In genomic region chr1:151825204-151825603, GRCh38 we compare ENCODE assay signal across 27 cellular contexts. TPM values are rescaled to one million over a fixed set of nuclear protein-coding genes. Genes with fewer than 3 reads are reported as not detected.
A peak's percentile ranks its signal among the peaks of the same experiment; 100 is the strongest.
DNase-seq lines count a peak whose midpoint lies in the region; ATAC-seq and TF ChIP-seq lines count a peak whose summit lies in the region.
"Had no signal": no experiment of that assay in that cellular context is flagged by ENCODE, and none has a peak within 500 bp of the region (broad histone marks: within the 10 kb centered on the region; RNA-seq: fewer than 3 reads in every experiment).

No MANE protein-coding gene starts in this region.

- no peaks in the 10 kb centered on the region for H3K36me3 Mint-ChIP-seq in stimulated activated naive CD8-positive, alpha-beta T cell treated with anti-CD3 and anti-CD28 coated beads, Interleukin-15, Interleukin-2, amounts not matched to agents 100 ng/mL and 50 ng/mL, for 24 hours (ENCODE audit: low read depth)
- H3K36me3 Mint-ChIP-seq in activated T-helper 2 cell treated with anti-CD3 and anti-CD28 coated beads, Interferon-gamma antibody, Interleukin-2, Interleukin-4, amounts not matched to agents 10 μg/mL and 5 μg/mL and 100 μg/mL, durations not matched to agents 14 hours and 24 hours and 36 hours (ENCODE audit: low read depth) = no peaks in the 10 kb centered on the region
- no peaks in the 10 kb centered on the region for H3K36me3 Mint-ChIP-seq in activated naive CD4-positive, alpha-beta T cell treated with anti-CD3 and anti-CD28 coated beads for 36 hours (ENCODE audit: low read depth)
- H3K36me3 Mint-ChIP-seq: activated CD8-positive, alpha-beta memory T cell treated with anti-CD3 and anti-CD28 coated beads, Interleukin-2, amount 10 ng/mL, durations not matched to agents 7 days and 5 days; IgD-negative memory B cell had no signal

- H3K36me3 ChIP-seq in neuronal stem cell (replicated peaks in 1 of 2; ENCODE audit: control insufficient read depth in 2 of 2, insufficient read depth in 2 of 2, low read length in 2 of 2) = no peaks in the 10 kb centered on the region
- H3K36me3 ChIP-seq in transverse colon = no peaks in the 10 kb centered on the region
- H3K36me3 ChIP-seq: MG63 had no signal

- no peak overlapping the region for H3K4ac ChIP-seq in neuronal stem cell (ENCODE audit: low read length)

- H3K23ac ChIP-seq in neuronal stem cell (ENCODE audit: low read depth, low read length, poor library complexity) = no peak overlapping the region

- H3K4me1 Mint-ChIP-seq in stimulated activated naive CD8-positive, alpha-beta T cell treated with anti-CD3 and anti-CD28 coated beads, Interleukin-15, Interleukin-2, amounts not matched to agents 100 ng/mL and 50 ng/mL, for 24 hours (ENCODE audit: low read depth) = peaks cover 82% of the 10 kb centered on the region
- H3K4me1 Mint-ChIP-seq in stimulated activated naive CD8-positive, alpha-beta T cell treated with anti-CD3 and anti-CD28 coated beads, Interleukin-15, amount 100 ng/mL, for 72 hours = peaks cover 83% of the 10 kb centered on the region
- H3K4me1 Mint-ChIP-seq in activated T-helper 2 cell treated with anti-CD3 and anti-CD28 coated beads, Interferon-gamma antibody, Interleukin-2, Interleukin-4, amounts not matched to agents 10 μg/mL and 5 μg/mL and 100 μg/mL, durations not matched to agents 14 hours and 24 hours and 36 hours (ENCODE audit: low read depth) = peaks cover 59% of the 10 kb centered on the region
- H3K4me1 Mint-ChIP-seq in activated naive CD4-positive, alpha-beta T cell treated with anti-CD3 and anti-CD28 coated beads for 36 hours (ENCODE audit: low read depth) = peaks cover 62% of the 10 kb centered on the region

- no peak overlapping the region for H3K4me2 ChIP-seq in neuronal stem cell (ENCODE audit: insufficient read depth, low read length, poor library complexity, severe bottlenecking)

- no peak for TF ChIP-seq EP300 in transverse colon (IDR thresholded peaks at IDR 0.05; ENCODE audit: low read depth)

- peak overlapping the region; percentile 49 for H3K4me3 Mint-ChIP-seq in stimulated activated naive CD8-positive, alpha-beta T cell treated with anti-CD3 and anti-CD28 coated beads, Interleukin-15, Interleukin-2, amounts not matched to agents 100 ng/mL and 50 ng/mL, for 24 hours
- H3K4me3 Mint-ChIP-seq in stimulated activated naive CD8-positive, alpha-beta T cell treated with anti-CD3 and anti-CD28 coated beads, Interleukin-15, amount 100 ng/mL, for 72 hours = no peak overlapping the region
- H3K4me3 Mint-ChIP-seq in activated T-helper 2 cell treated with anti-CD3 and anti-CD28 coated beads, Interferon-gamma antibody, Interleukin-2, Interleukin-4, amounts not matched to agents 10 μg/mL and 5 μg/mL and 100 μg/mL, durations not matched to agents 14 hours and 24 hours and 36 hours (ENCODE audit: low read depth) = peak overlapping the region; percentile 4
- no peak overlapping the region for H3K4me3 Mint-ChIP-seq in activated naive CD4-positive, alpha-beta T cell treated with anti-CD3 and anti-CD28 coated beads for 36 hours
- H3K4me3 Mint-ChIP-seq: activated B cell treated with CpG ODN at 0.5 μM for 24 hours; activated CD8-positive, alpha-beta memory T cell treated with anti-CD3 and anti-CD28 coated beads, Interleukin-2, amount 10 ng/mL, durations not matched to agents 7 days and 5 days had no signal

- H3K27me3 Mint-ChIP-seq in stimulated activated naive CD8-positive, alpha-beta T cell treated with anti-CD3 and anti-CD28 coated beads, Interleukin-15, Interleukin-2, amounts not matched to agents 100 ng/mL and 50 ng/mL, for 24 hours = no peaks in the 10 kb centered on the region
- no peaks in the 10 kb centered on the region for H3K27me3 Mint-ChIP-seq in stimulated activated naive CD8-positive, alpha-beta T cell treated with anti-CD3 and anti-CD28 coated beads, Interleukin-15, amount 100 ng/mL, for 72 hours
- H3K27me3 Mint-ChIP-seq in activated T-helper 2 cell treated with anti-CD3 and anti-CD28 coated beads, Interferon-gamma antibody, Interleukin-2, Interleukin-4, amounts not matched to agents 10 μg/mL and 5 μg/mL and 100 μg/mL, durations not matched to agents 14 hours and 24 hours and 36 hours (ENCODE audit: low read depth) = no peaks in the 10 kb centered on the region
- no peaks in the 10 kb centered on the region for H3K27me3 Mint-ChIP-seq in activated naive CD4-positive, alpha-beta T cell treated with anti-CD3 and anti-CD28 coated beads for 36 hours (ENCODE audit: low read depth)
- H3K27me3 Mint-ChIP-seq: activated CD8-positive, alpha-beta memory T cell treated with anti-CD3 and anti-CD28 coated beads, Interleukin-2, amount 10 ng/mL, durations not matched to agents 7 days and 5 days had no signal

- in situ Hi-C loops in transverse colon (cut with MboI; ENCODE audit: low pct_ligation_motif_present in 1 of 4, low pct_unique_long_range_greater_than_20kb in 1 of 4, low sequenced_read_pairs in 3 of 4) = no loop called here

- peak overlapping the region; percentile 27 for H3K18ac ChIP-seq in neuronal stem cell (ENCODE audit: low read length)

- DNase-seq in stimulated activated naive CD8-positive, alpha-beta T cell treated with anti-CD3 and anti-CD28 coated beads, Interleukin-15, amount 100 ng/mL, for 72 hours = no peak
- DNase-seq in activated T-helper 2 cell treated with anti-CD3 and anti-CD28 coated beads, Interferon-gamma antibody, Interleukin-2, Interleukin-4, amounts not matched to agents 10 μg/mL and 5 μg/mL and 100 μg/mL, durations not matched to agents 14 hours and 24 hours and 36 hours (ENCODE audit: low spot score) = no peak
- no peak for DNase-seq in neuronal stem cell (ENCODE audit: low spot score)
- DNase-seq in activated naive CD4-positive, alpha-beta T cell treated with anti-CD3 and anti-CD28 coated beads for 36 hours = no peak
- DNase-seq in transverse colon = no peak
- DNase-seq in foreskin melanocyte = no peak
- DNase-seq: activated B cell treated with CpG ODN at 0.5 μM for 24 hours; activated CD8-positive, alpha-beta memory T cell treated with anti-CD3 and anti-CD28 coated beads, Interleukin-2, amount 10 ng/mL, durations not matched to agents 7 days and 5 days; activated naive CD4-positive, alpha-beta T cell; erythroblast; foreskin keratinocyte; islet precursor cell; NCI-H146; occipital lobe; retina; stimulated activated CD4-positive, alpha-beta T cell treated with anti-CD3 and anti-CD28 coated beads, Interleukin-4, amount 100 ng/mL, for 4 hours; T1000 had no signal

- no peak overlapping the region for H2BK12ac ChIP-seq in neuronal stem cell (ENCODE audit: low read length)

- H3K9ac ChIP-seq in neuronal stem cell (ENCODE audit: low read depth, low read length, poor library complexity) = no peak overlapping the region

- H3K27me3 ChIP-seq in neuronal stem cell (ENCODE audit: control insufficient read depth in 3 of 3, insufficient read depth in 3 of 3, low read depth in 1 of 3, low read length in 3 of 3) (peaks cover 0 to 62% (median 0%) of the 10 kb centered on the region in 3 experiments), transverse colon (no peaks in the 10 kb centered on the region)
- H3K27me3 ChIP-seq: foreskin keratinocyte, MG63 had no signal

- H2AFZ ChIP-seq in neuronal stem cell (ENCODE audit: low read length) = no peak overlapping the region

- no peak overlapping the region for H3K27ac ChIP-seq in neuronal stem cell (replicated peaks; ENCODE audit: low read length)
- no peak overlapping the region for H3K27ac ChIP-seq in transverse colon
- H3K27ac ChIP-seq: foreskin keratinocyte, HL-60 had no signal

- intact Hi-C loops in activated T-helper 2 cell treated with anti-CD3 and anti-CD28 coated beads, Interferon-gamma antibody, Interleukin-2, Interleukin-4, amounts not matched to agents 10 μg/mL and 5 μg/mL and 100 μg/mL, durations not matched to agents 14 hours and 24 hours and 36 hours (cut with micrococcal nuclease) = no loop called here
- intact Hi-C loops in activated naive CD4-positive, alpha-beta T cell treated with anti-CD3 and anti-CD28 coated beads for 36 hours (cut with micrococcal nuclease) = no loop called here
- intact Hi-C loops in transverse colon (cut with DNase I; ENCODE audit: low total_unique reads) = no loop called here

- no peak overlapping the region for H3K4me3 ChIP-seq in neuronal stem cell (ENCODE audit: low read length in 2 of 2)
- no peak overlapping the region for H3K4me3 ChIP-seq in transverse colon
- H3K4me3 ChIP-seq: lung, MG63 had no signal

- H2BK5ac ChIP-seq in neuronal stem cell (ENCODE audit: low read length) = no peak overlapping the region

- TF ChIP-seq POLR2A in transverse colon (IDR thresholded peaks at IDR 0.05) = no peak

- H2BK15ac ChIP-seq in neuronal stem cell (ENCODE audit: low read length) = peak overlapping the region; percentile 76

- ATAC-seq in stimulated activated naive CD8-positive, alpha-beta T cell treated with anti-CD3 and anti-CD28 coated beads, Interleukin-15, amount 100 ng/mL, for 72 hours = no peak
- no peak for ATAC-seq in GM21619 (IDR thresholded peaks at IDR 0.05; ENCODE audit: unreplicated experiment)
- ATAC-seq: activated CD8-positive, alpha-beta memory T cell treated with anti-CD3 and anti-CD28 coated beads, Interleukin-2, amount 10 ng/mL, durations not matched to agents 7 days and 5 days; foreskin keratinocyte; SK-N-SH treated with all-trans-retinoic acid at 6 μM for 48 hours had no signal

- H4K91ac ChIP-seq in neuronal stem cell (ENCODE audit: low read depth, low read length, poor library complexity) = no peak overlapping the region

- H4K8ac ChIP-seq in neuronal stem cell (ENCODE audit: low read depth, low read length) = no peak overlapping the region

- no peaks in the 10 kb centered on the region for H3K9me3 Mint-ChIP-seq in stimulated activated naive CD8-positive, alpha-beta T cell treated with anti-CD3 and anti-CD28 coated beads, Interleukin-15, Interleukin-2, amounts not matched to agents 100 ng/mL and 50 ng/mL, for 24 hours
- no peaks in the 10 kb centered on the region for H3K9me3 Mint-ChIP-seq in stimulated activated naive CD8-positive, alpha-beta T cell treated with anti-CD3 and anti-CD28 coated beads, Interleukin-15, amount 100 ng/mL, for 72 hours
- no peaks in the 10 kb centered on the region for H3K9me3 Mint-ChIP-seq in activated T-helper 2 cell treated with anti-CD3 and anti-CD28 coated beads, Interferon-gamma antibody, Interleukin-2, Interleukin-4, amounts not matched to agents 10 μg/mL and 5 μg/mL and 100 μg/mL, durations not matched to agents 14 hours and 24 hours and 36 hours
- H3K9me3 Mint-ChIP-seq in activated naive CD4-positive, alpha-beta T cell treated with anti-CD3 and anti-CD28 coated beads for 36 hours = no peaks in the 10 kb centered on the region
- H3K9me3 Mint-ChIP-seq: activated B cell treated with CpG ODN at 0.5 μM for 24 hours, IgD-negative memory B cell had no signal

- H3K79me1 ChIP-seq in neuronal stem cell (ENCODE audit: low read depth, low read length) = no peaks in the 10 kb centered on the region

- no peaks in the 10 kb centered on the region for H3K9me3 ChIP-seq in neuronal stem cell (replicated peaks in 1 of 2; ENCODE audit: control insufficient read depth in 2 of 2, insufficient read depth in 1 of 2, low read depth in 1 of 2, low read length in 2 of 2)
- no peaks in the 10 kb centered on the region for H3K9me3 ChIP-seq in transverse colon

- H3K4me1 ChIP-seq in neuronal stem cell (ENCODE audit: control insufficient read depth in 2 of 2, insufficient read depth in 1 of 2, low read depth in 1 of 2, low read length in 2 of 2) (peaks cover 18 to 26% of the 10 kb centered on the region in 2 donors), transverse colon (peaks cover 0 to 25% (median 4%) of the 10 kb centered on the region in 4 donors)

- no peak for TF ChIP-seq CTCF in transverse colon (IDR thresholded peaks at IDR 0.05)

- WGBS in neuronal stem cell (ENCODE audit: extremely low coverage in 2 of 2, insufficient read length in 2 of 2, insufficient replicate concordance in 1 of 2), 2 donors = no CpG with 5 or more reads among the region's 9 CpGs
- 61 to 77% methylated on average over 3 to 9 of the region's 9 CpGs for WGBS in transverse colon (ENCODE audit: low coverage in 1 of 2), 2 donors

- CTCF ChIA-PET in activated naive CD4-positive, alpha-beta T cell treated with anti-CD3 and anti-CD28 coated beads for 36 hours (lab: Charles Lee) = no interaction called here

- no peak overlapping the region for H2AK5ac ChIP-seq in neuronal stem cell (ENCODE audit: low read depth, low read length)

- H2BK120ac ChIP-seq in neuronal stem cell (ENCODE audit: low read depth, low read length) = no peak overlapping the region

- no peak overlapping the region for H3K14ac ChIP-seq in neuronal stem cell (ENCODE audit: low read length)

- H3K27ac Mint-ChIP-seq in stimulated activated naive CD8-positive, alpha-beta T cell treated with anti-CD3 and anti-CD28 coated beads, Interleukin-15, Interleukin-2, amounts not matched to agents 100 ng/mL and 50 ng/mL, for 24 hours = peak overlapping the region; percentile 21
- no peak overlapping the region for H3K27ac Mint-ChIP-seq in stimulated activated naive CD8-positive, alpha-beta T cell treated with anti-CD3 and anti-CD28 coated beads, Interleukin-15, amount 100 ng/mL, for 72 hours
- peak overlapping the region; percentile 24 for H3K27ac Mint-ChIP-seq in activated T-helper 2 cell treated with anti-CD3 and anti-CD28 coated beads, Interferon-gamma antibody, Interleukin-2, Interleukin-4, amounts not matched to agents 10 μg/mL and 5 μg/mL and 100 μg/mL, durations not matched to agents 14 hours and 24 hours and 36 hours
- no peak overlapping the region for H3K27ac Mint-ChIP-seq in activated naive CD4-positive, alpha-beta T cell treated with anti-CD3 and anti-CD28 coated beads for 36 hours
- H3K27ac Mint-ChIP-seq: activated B cell treated with CpG ODN at 0.5 μM for 24 hours; activated CD8-positive, alpha-beta memory T cell treated with anti-CD3 and anti-CD28 coated beads, Interleukin-2, amount 10 ng/mL, durations not matched to agents 7 days and 5 days had no signal

RNA-seq across cellular contexts. Expression of gene RORC, which starts 6.4 kb away (rescaled TPM):
- 0.94 and 0.99 TPM in 2 replicates for total RNA-seq in activated T-helper 2 cell treated with anti-CD3 and anti-CD28 coated beads, Interferon-gamma antibody, Interleukin-2, Interleukin-4, amounts not matched to agents 10 μg/mL and 5 μg/mL and 100 μg/mL, durations not matched to agents 14 hours and 24 hours and 36 hours
- polyA plus RNA-seq in neuronal stem cell (2013, experiment 1 of 2) = 0.01 TPM
- 0.01 TPM for polyA plus RNA-seq in neuronal stem cell (2013, experiment 2 of 2)
- total RNA-seq in activated naive CD4-positive, alpha-beta T cell treated with anti-CD3 and anti-CD28 coated beads for 36 hours = 1 to 10 TPM; 1.4 to 1.6 TPM
- total RNA-seq in transverse colon = 10 to 100 TPM in 3 of 4 donors, 1 to 10 TPM in 1; 3.4 to 34.3 (median 32.0) TPM
- total RNA-seq: Daoy, foreskin keratinocyte had no signal
- polyA plus RNA-seq: AG04450 had no signal

RNA-seq across cellular contexts. Expression of gene C2CD4D, which starts 14.4 kb away (rescaled TPM):
- 1.3 and 1.6 TPM in 2 replicates for total RNA-seq in activated T-helper 2 cell treated with anti-CD3 and anti-CD28 coated beads, Interferon-gamma antibody, Interleukin-2, Interleukin-4, amounts not matched to agents 10 μg/mL and 5 μg/mL and 100 μg/mL, durations not matched to agents 14 hours and 24 hours and 36 hours
- polyA plus RNA-seq in neuronal stem cell (2013, experiment 1 of 2) = 0.17 TPM
- polyA plus RNA-seq in neuronal stem cell (2013, experiment 2 of 2) = 0.17 TPM
- total RNA-seq in activated naive CD4-positive, alpha-beta T cell treated with anti-CD3 and anti-CD28 coated beads for 36 hours = 1 to 10 TPM; 2.3 to 2.7 TPM
- total RNA-seq in transverse colon = not detected
- total RNA-seq: activated B cell treated with CpG ODN at 0.5 μM for 24 hours, Daoy had no signal
- polyA plus RNA-seq: AG04450 had no signal

RNA-seq across cellular contexts. Expression of gene LINGO4, which starts 20.0 kb away (rescaled TPM):
- not detected in 2 replicates for total RNA-seq in activated T-helper 2 cell treated with anti-CD3 and anti-CD28 coated beads, Interferon-gamma antibody, Interleukin-2, Interleukin-4, amounts not matched to agents 10 μg/mL and 5 μg/mL and 100 μg/mL, durations not matched to agents 14 hours and 24 hours and 36 hours
- polyA plus RNA-seq in neuronal stem cell (2013, experiment 1 of 2) = not detected
- not detected for polyA plus RNA-seq in neuronal stem cell (2013, experiment 2 of 2)
- under 1 TPM in 1 of 2 experiments, not detected in 1; 0.07 TPM for total RNA-seq in activated naive CD4-positive, alpha-beta T cell treated with anti-CD3 and anti-CD28 coated beads for 36 hours
- under 1 TPM in 2 of 4 donors, not detected in 2; 0.14 to 0.48 TPM for total RNA-seq in transverse colon
- total RNA-seq: activated B cell treated with CpG ODN at 0.5 μM for 24 hours, Daoy, foreskin keratinocyte, occipital lobe, subcutaneous adipose tissue had no signal
- polyA plus RNA-seq: AG04450, foreskin keratinocyte, IgD-negative memory B cell had no signal

RNA-seq across cellular contexts. Expression of gene THEM5, which starts 28.3 kb away (rescaled TPM):
- not detected in 2 replicates for total RNA-seq in activated T-helper 2 cell treated with anti-CD3 and anti-CD28 coated beads, Interferon-gamma antibody, Interleukin-2, Interleukin-4, amounts not matched to agents 10 μg/mL and 5 μg/mL and 100 μg/mL, durations not matched to agents 14 hours and 24 hours and 36 hours
- polyA plus RNA-seq in neuronal stem cell (2013, experiment 1 of 2) = not detected
- not detected for polyA plus RNA-seq in neuronal stem cell (2013, experiment 2 of 2)
- not detected for total RNA-seq in activated naive CD4-positive, alpha-beta T cell treated with anti-CD3 and anti-CD28 coated beads for 36 hours
- total RNA-seq in transverse colon = not detected
- total RNA-seq: activated B cell treated with CpG ODN at 0.5 μM for 24 hours; activated CD8-positive, alpha-beta memory T cell treated with anti-CD3 and anti-CD28 coated beads, Interleukin-2, amount 10 ng/mL, durations not matched to agents 7 days and 5 days; Daoy; foreskin keratinocyte; lung; occipital lobe; subcutaneous adipose tissue had no signal
- polyA plus RNA-seq: AG04450, IgD-negative memory B cell, lung had no signal

RNA-seq across cellular contexts. Expression of gene TDRKH, which starts 34.9 kb away (rescaled TPM):
- total RNA-seq in activated T-helper 2 cell treated with anti-CD3 and anti-CD28 coated beads, Interferon-gamma antibody, Interleukin-2, Interleukin-4, amounts not matched to agents 10 μg/mL and 5 μg/mL and 100 μg/mL, durations not matched to agents 14 hours and 24 hours and 36 hours = 18.2 and 18.4 TPM in 2 replicates
- 16.6 TPM for polyA plus RNA-seq in neuronal stem cell (2013, experiment 1 of 2)
- polyA plus RNA-seq in neuronal stem cell (2013, experiment 2 of 2) = 15.8 TPM
- 10 to 100 TPM; 22.0 to 22.5 TPM for total RNA-seq in activated naive CD4-positive, alpha-beta T cell treated with anti-CD3 and anti-CD28 coated beads for 36 hours
- 1 to 10 TPM in 3 of 4 donors, under 1 TPM in 1; 0.80 to 5.4 (median 4.0) TPM for total RNA-seq in transverse colon

Comparison
In these comparisons a context has a peak if more than half of its experiments do, and no peak if none do; other contexts are left out.
1. H3K27ac Mint-ChIP-seq: peak in stimulated activated naive CD8-positive, alpha-beta T cell treated with anti-CD3 and anti-CD28 coated beads, Interleukin-15, Interleukin-2, amounts not matched to agents 100 ng/mL and 50 ng/mL, for 24 hours (single experiment) and activated T-helper 2 cell treated with anti-CD3 and anti-CD28 coated beads, Interferon-gamma antibody, Interleukin-2, Interleukin-4, amounts not matched to agents 10 μg/mL and 5 μg/mL and 100 μg/mL, durations not matched to agents 14 hours and 24 hours and 36 hours (single experiment); none in stimulated activated naive CD8-positive, alpha-beta T cell treated with anti-CD3 and anti-CD28 coated beads, Interleukin-15, amount 100 ng/mL, for 72 hours (0 of 2) and activated naive CD4-positive, alpha-beta T cell treated with anti-CD3 and anti-CD28 coated beads for 36 hours (single experiment).
2. H3K4me3 Mint-ChIP-seq: peak in stimulated activated naive CD8-positive, alpha-beta T cell treated with anti-CD3 and anti-CD28 coated beads, Interleukin-15, Interleukin-2, amounts not matched to agents 100 ng/mL and 50 ng/mL, for 24 hours (single experiment) and activated T-helper 2 cell treated with anti-CD3 and anti-CD28 coated beads, Interferon-gamma antibody, Interleukin-2, Interleukin-4, amounts not matched to agents 10 μg/mL and 5 μg/mL and 100 μg/mL, durations not matched to agents 14 hours and 24 hours and 36 hours (single experiment); none in stimulated activated naive CD8-positive, alpha-beta T cell treated with anti-CD3 and anti-CD28 coated beads, Interleukin-15, amount 100 ng/mL, for 72 hours (0 of 2) and activated naive CD4-positive, alpha-beta T cell treated with anti-CD3 and anti-CD28 coated beads for 36 hours (single experiment).